ENCODE assay signal across 16 cellular contexts in genomic region chr4:70855464-70855863, GRCh38. TPM values are rescaled to one million over a fixed set of nuclear protein-coding genes. Genes with fewer than 3 reads are reported as not detected.
DNase-seq lines count a peak whose midpoint lies in the region; ATAC-seq and TF ChIP-seq lines count a peak whose summit lies in the region.
"Had no signal": no experiment of that assay in that cellular context is flagged by ENCODE, and none has a peak within 500 bp of the region (broad histone marks: within the 10 kb centered on the region; RNA-seq: fewer than 3 reads in every experiment).

No MANE protein-coding gene starts in this region.

- TF ChIP-seq CTCF in fibroblast of villous mesenchyme (IDR thresholded peaks at IDR 0.05; ENCODE audit: insufficient read depth, low read depth, low read length): no peak
- no peak for TF ChIP-seq CTCF in OCI-LY7 (conservative IDR thresholded peaks at IDR 0.05; ENCODE audit: low read length)
- TF ChIP-seq CTCF in GM20000 (IDR thresholded peaks at IDR 0.05; ENCODE audit: extremely low read depth, missing control alignments): no peak

- intact Hi-C loops in OCI-LY7 (cut with micrococcal nuclease; ENCODE audit: unreplicated experiment): no loop called here

- peaks cover 7% of the 10 kb centered on the region for H3K4me1 ChIP-seq in OCI-LY7 (ENCODE audit: insufficient read depth, low read length, poor library complexity, severe bottlenecking)

- DNase-seq in COLO829 (ENCODE audit: low spot score) (peak; percentile 23), NCI-H226 (peak; percentile 32), astrocyte of the hippocampus (ENCODE audit: low read depth, low spot score) (peak; percentile 48), fibroblast of villous mesenchyme (ENCODE audit: low read depth) (peak; percentile 26), OCI-LY7 (ENCODE audit: low spot score) (no peak), GM20000 (ENCODE audit: low spot score) (no peak)
- DNase-seq: BE2C; CD4-positive, alpha-beta memory T cell; COR-L47; DMS153; DND-41; GF-D8; GM23248 had no signal

- POLR2A ChIA-PET in OCI-LY7 (lab: Charles Lee): no interaction called here

- H3K27ac ChIP-seq in OCI-LY7 (ENCODE audit: low read depth, low read length, poor library complexity, severe bottlenecking): no peak overlapping the region
- H3K27ac ChIP-seq: C4-2B, GM23248 had no signal

- no peak for ATAC-seq in GM18909 (IDR thresholded peaks at IDR 0.05; ENCODE audit: poor library complexity, unreplicated experiment)
- ATAC-seq: HCT116 had no signal

- H3K9me2 ChIP-seq in OCI-LY7 (ENCODE audit: insufficient read depth, low read length): no peaks in the 10 kb centered on the region

- H3K4me3 ChIP-seq in fibroblast of villous mesenchyme (ENCODE audit: low read depth, low read length): no peak overlapping the region
- no peak overlapping the region for H3K4me3 ChIP-seq in OCI-LY7 (ENCODE audit: low read depth, low read length, poor library complexity, severe bottlenecking)
- H3K4me3 ChIP-seq: GM23248 had no signal

- no peaks in the 10 kb centered on the region for H3K9me3 ChIP-seq in OCI-LY7 (ENCODE audit: low read length)
- H3K9me3 ChIP-seq: BE2C had no signal

- no peak overlapping the region for H3K4me2 ChIP-seq in OCI-LY7 (ENCODE audit: low read length)

- BruUV-seq in OCI-LY7 (replicated peaks; lab: Mats Ljungman, UMichigan): no TSS peak

- H3K79me2 ChIP-seq in OCI-LY7 (ENCODE audit: insufficient read depth, low read depth, low read length): no peaks in the 10 kb centered on the region

- H3K36me3 ChIP-seq in OCI-LY7 (ENCODE audit: insufficient read depth, low read length): no peaks in the 10 kb centered on the region
- H3K36me3 ChIP-seq: BE2C had no signal

- no peak overlapping the region for H2AFZ ChIP-seq in OCI-LY7 (ENCODE audit: low read length)
- H2AFZ ChIP-seq: GM23248 had no signal

- CTCF ChIA-PET in OCI-LY7 (lab: Charles Lee; ENCODE audit: unreplicated experiment): no interaction called here

- H4K20me1 ChIP-seq in OCI-LY7 (ENCODE audit: insufficient read depth, low read length): no peaks in the 10 kb centered on the region

RNA-seq across cellular contexts. Expression of gene GRSF1, which starts 15.8 kb away (rescaled TPM):
- total RNA-seq in fibroblast of villous mesenchyme: 78.3 and 117 TPM in 2 replicates
- 32.8 and 36.7 TPM in 2 replicates for total RNA-seq in OCI-LY7 (2014; rRNA removed; shearing (Covaris generic))
- total RNA-seq in OCI-LY7 (2022): 52.8 and 67.0 TPM in 2 replicates

RNA-seq across cellular contexts. Expression of gene MOB1B, which starts 46.7 kb away (rescaled TPM):
- total RNA-seq in fibroblast of villous mesenchyme (12.9 and 15.5 TPM in 2 replicates), OCI-LY7 (2022) (19.4 and 22.4 TPM in 2 replicates)
- total RNA-seq in OCI-LY7 (2014; rRNA removed; shearing (Covaris generic)): 3.9 and 4.7 TPM in 2 replicates

Comparison
In these comparisons a context has a peak if more than half of its experiments do, and no peak if none do; other contexts are left out.
1. DNase-seq: peak in COLO829 (single experiment), NCI-H226 (single experiment), astrocyte of the hippocampus (single experiment) and fibroblast of villous mesenchyme (single experiment); none in OCI-LY7 (single experiment) and GM20000 (single experiment).